In the genomic region with DNA sequence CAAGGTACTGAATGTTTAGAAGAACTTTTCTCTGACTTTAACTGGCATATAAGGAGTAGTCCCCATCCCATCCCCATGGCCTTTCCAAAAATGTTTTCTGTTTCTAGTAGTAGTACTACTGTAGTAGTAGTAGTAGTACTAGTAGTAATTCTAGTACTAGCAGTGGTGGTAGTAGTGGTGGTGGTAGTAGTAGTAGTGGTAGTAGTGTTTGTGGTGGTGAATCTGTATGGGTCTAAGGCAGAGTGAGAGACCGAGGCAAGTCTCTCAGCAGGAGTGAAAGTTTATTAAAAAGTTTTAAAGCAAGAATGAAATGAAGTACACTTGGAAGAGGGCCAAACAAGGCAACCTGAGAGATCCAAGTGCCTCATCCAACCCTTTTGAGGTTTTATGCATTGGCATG, we compare ENCODE assay signal across 1 cellular context.
TF ChIP-seq lines count a peak whose summit lies in the region.

No MANE protein-coding gene starts in this region.

TF ChIP-seq in K562, 482 proteins besides CTCF, POLR2A, EP300 and RAD21:
- TF ChIP-seq ZNF274 (IDR thresholded peaks at IDR 0.05; ENCODE audit: borderline replicate concordance, low read depth, low read length): no peak
- peak; percentile 37; the same call in 1 of the 2 replicates for TF ChIP-seq NFIC (IDR thresholded peaks at IDR 0.05)
